ENCODE assay signal across 9 cellular contexts in genomic region chr2:54725343-54726099, GRCh38. TPM values are rescaled to one million over a fixed set of nuclear protein-coding genes. Genes with fewer than 3 reads are reported as not detected.
DNase-seq lines count a peak whose midpoint lies in the region; ATAC-seq, FAIRE-seq and TF ChIP-seq lines count a peak whose summit lies in the region.
"Had no signal": no experiment of that assay in that cellular context is flagged by ENCODE, and none has a peak within 500 bp of the region (broad histone marks: within the 10 kb centered on the region; RNA-seq: fewer than 3 reads in every experiment).

No MANE protein-coding gene starts in this region.

- H3K36me3 ChIP-seq in DOHH2 (ENCODE audit: control insufficient read depth, low read length) (peaks cover 45% of the 10 kb centered on the region), KMS-11 (ENCODE audit: insufficient read depth) (no peaks in the 10 kb centered on the region), parathyroid adenoma (ENCODE audit: control insufficient read depth, insufficient read depth, low read length) (no peaks in the 10 kb centered on the region)
- H3K36me3 ChIP-seq: adrenal gland had no signal

- H3F3A ChIP-seq in DOHH2 (ENCODE audit: control insufficient read depth, insufficient read depth): peaks cover 11% of the 10 kb centered on the region

- H3K27me3 ChIP-seq in DOHH2 (ENCODE audit: control insufficient read depth, low read length): no peaks in the 10 kb centered on the region
- H3K27me3 ChIP-seq in KMS-11 (ENCODE audit: insufficient read depth, low read depth): peaks cover 3% of the 10 kb centered on the region; the same call in 1 of the 2 replicates
- no peaks in the 10 kb centered on the region for H3K27me3 ChIP-seq in dorsolateral prefrontal cortex
- H3K27me3 ChIP-seq in parathyroid adenoma (ENCODE audit: control insufficient read depth, insufficient read depth, low read length): no peaks in the 10 kb centered on the region
- H3K27me3 ChIP-seq: adrenal gland had no signal

- H3K79me2 ChIP-seq in DOHH2 (ENCODE audit: control insufficient read depth, low read length) (peaks cover 69% of the 10 kb centered on the region), KMS-11 (ENCODE audit: insufficient read depth, low read depth) (no peaks in the 10 kb centered on the region), parathyroid adenoma (no peaks in the 10 kb centered on the region)

- no peak for FAIRE-seq in GM19239 (lab: Jason Lieb, UNC)

- ATAC-seq in HG03469 (IDR thresholded peaks at IDR 0.05; ENCODE audit: unreplicated experiment): no peak
- ATAC-seq: mucosa of descending colon had no signal

- DNase-seq in dorsolateral prefrontal cortex (peak in 1 of 10 donors; percentile 8), GM19239 (ENCODE audit: insufficient read length, low spot score) (no peak)
- no peak for DNase-seq in activated CD8-positive, alpha-beta memory T cell treated with anti-CD3 and anti-CD28 coated beads, Interleukin-2, amount 50 U/mL, for 4 hours

- H3K4me1 ChIP-seq in DOHH2 (ENCODE audit: control insufficient read depth, low read length): peaks cover 50% of the 10 kb centered on the region
- H3K4me1 ChIP-seq in KMS-11 (ENCODE audit: low read depth, poor library complexity, severe bottlenecking): peaks cover 22% of the 10 kb centered on the region
- H3K4me1 ChIP-seq in parathyroid adenoma: peaks cover 4% of the 10 kb centered on the region

- H3K9ac ChIP-seq in KMS-11 (no peak overlapping the region), parathyroid adenoma (no peak overlapping the region)

- no peak for TF ChIP-seq CTCF in DOHH2 (IDR thresholded peaks at IDR 0.05; ENCODE audit: low read depth, low read length, poor library complexity, severe bottlenecking)
- TF ChIP-seq CTCF in KMS-11 (conservative IDR thresholded peaks at IDR 0.05; ENCODE audit: low read depth, low read length): no peak
- TF ChIP-seq CTCF in dorsolateral prefrontal cortex (IDR thresholded peaks at IDR 0.05 in 54 of 56, conservative IDR thresholded peaks at IDR 0.05 in 2 of 56; ENCODE audit: low read depth in 1 of 56, partially characterized antibody in 56 of 56): no peak
- no peak for TF ChIP-seq CTCF in parathyroid adenoma (IDR thresholded peaks at IDR 0.05)

- H2AFZ ChIP-seq in KMS-11 (ENCODE audit: low read depth) (no peak overlapping the region), parathyroid adenoma (peak overlapping the region; percentile 85)

- H3K4me2 ChIP-seq in DOHH2 (ENCODE audit: low read length): peak overlapping the region; percentile 88
- H3K4me2 ChIP-seq in KMS-11: peak overlapping the region; percentile 49
- H3K4me2 ChIP-seq in parathyroid adenoma (ENCODE audit: low read length): peak overlapping the region; percentile 58

- no peaks in the 10 kb centered on the region for H3K9me2 ChIP-seq in DOHH2 (replicated peaks; ENCODE audit: control insufficient read depth, low read length)

- no peak overlapping the region for H3K27ac ChIP-seq in DOHH2 (ENCODE audit: low read depth, low read length)
- H3K27ac ChIP-seq in KMS-11: no peak overlapping the region
- H3K27ac ChIP-seq in dorsolateral prefrontal cortex: peak overlapping the region in 52 of 59 donors; percentile 10 to 90 (median 64)
- H3K27ac ChIP-seq in parathyroid adenoma: no peak overlapping the region

- intact Hi-C loops in dorsolateral prefrontal cortex (cut with DNase I): loop anchor here (10.0 kb wide), 5 partner anchors 239 to 789 kb away; partner anchors contain the start of gene CFAP36 (in 1 of the 2)

- H4K20me1 ChIP-seq in DOHH2 (ENCODE audit: control insufficient read depth, insufficient read depth, low read depth, low read length) (no peaks in the 10 kb centered on the region), KMS-11 (ENCODE audit: insufficient read depth) (no peaks in the 10 kb centered on the region)

- H3K9me3 ChIP-seq in DOHH2 (ENCODE audit: control insufficient read depth, insufficient read depth, low read length) (no peaks in the 10 kb centered on the region), parathyroid adenoma (ENCODE audit: control insufficient read depth, low read length) (no peaks in the 10 kb centered on the region)
- H3K9me3 ChIP-seq: adrenal gland, mucosa of descending colon had no signal

- peak overlapping the region; percentile 76 for H3K4me3 ChIP-seq in DOHH2 (ENCODE audit: low read length)
- H3K4me3 ChIP-seq in KMS-11 (IDR thresholded peaks at IDR 0.05; ENCODE audit: insufficient read depth, low read depth, low read length): no peak overlapping the region
- H3K4me3 ChIP-seq in dorsolateral prefrontal cortex: peak overlapping the region; percentile 35 to 97 (median 90)
- H3K4me3 ChIP-seq in parathyroid adenoma (ENCODE audit: low read depth, low read length): no peak overlapping the region
- H3K4me3 ChIP-seq: mucosa of descending colon had no signal

RNA-seq across cellular contexts. Expression of gene EML6, which starts 2.1 kb away (rescaled TPM):
- 10 to 100 TPM; 19.0 to 50.3 (median 33.2) TPM for total RNA-seq in dorsolateral prefrontal cortex

Comparison
In these comparisons a context has a peak if more than half of its experiments do, and no peak if none do; other contexts are left out.
1. H3K27ac ChIP-seq: peak in dorsolateral prefrontal cortex (52 of 59); none in DOHH2 (single experiment), KMS-11 (single experiment) and parathyroid adenoma (single experiment).
2. H3K4me3 ChIP-seq: peak in DOHH2 (single experiment) and dorsolateral prefrontal cortex (59 of 59); none in KMS-11 (single experiment) and parathyroid adenoma (single experiment).
3. Peak in every context shown above with its lines, with median percentiles within 50 percentile points of each other: H3K4me2 ChIP-seq.